ENCODE assay signal across 1 cellular context in genomic region chr7:22329816-22330524, GRCh38.
TF ChIP-seq lines count a peak whose summit lies in the region.

No MANE protein-coding gene starts in this region.

TF ChIP-seq in GM23338, 12 proteins besides CTCF, POLR2A, EP300 and RAD21 (continued from another document):
- TF ChIP-seq POLR2AphosphoS5 (IDR thresholded peaks at IDR 0.05; ENCODE audit: low read depth) (no peak), ZNF331 (CRISPR knock-in tag; IDR thresholded peaks at IDR 0.05; ENCODE audit: low read depth) (no peak), STAT1 (IDR thresholded peaks at IDR 0.05; ENCODE audit: unreplicated experiment) (no peak), ZNF114 (CRISPR knock-in tag; IDR thresholded peaks at IDR 0.05) (no peak), EZH2phosphoT487 (IDR thresholded peaks at IDR 0.05; ENCODE audit: unreplicated experiment) (no peak), ZNF462 (CRISPR knock-in tag; IDR thresholded peaks at IDR 0.05) (no peak), ETS1 (IDR thresholded peaks at IDR 0.05) (no peak), JUNB (IDR thresholded peaks at IDR 0.05; ENCODE audit: unreplicated experiment) (no peak)
